In genomic region chr17:429589-429988, GRCh38 we compare ENCODE assay signal across 35 cellular contexts.
"Had no signal": no experiment of that assay in that cellular context is flagged by ENCODE, and none has a peak within 500 bp of the region (broad histone marks: within the 10 kb centered on the region; RNA-seq: fewer than 3 reads in every experiment).

No MANE protein-coding gene starts in this region.

- H3K4me3 ChIP-seq: MG63 had no signal

- H3K36me3 ChIP-seq: MG63 had no signal

- H3K27me3 ChIP-seq: MG63 had no signal

- DNase-seq: Karpas-422, Kasumi-1, MG63, MM.1S, MV-4-11, NCI-H1048, NCI-H1092, NCI-H1092 treated with DMSO at 0.1 percent for 48 hours, NCI-H1105, NCI-H1105 treated with DMSO at 0.1 percent for 48 hours, NCI-H1417, NCI-H1417 treated with DMSO at 0.1 percent for 48 hours, NCI-H1436, NCI-H1436 treated with DMSO at 0.1 percent for 48 hours, NCI-H146, NCI-H1694, NCI-H1694 treated with DMSO at 0.1 percent for 48 hours, NCI-H187, NCI-H187 treated with DMSO at 0.1 percent for 48 hours, NCI-H1930, NCI-H2029, NCI-H2029 treated with DMSO at 0.1 percent for 48 hours, NCI-H2081, NCI-H2081 treated with DMSO at 0.1 percent for 48 hours, NCI-H2107, NCI-H2171, NCI-H2171 treated with DMSO at 0.1 percent for 48 hours, NCI-H2227 treated with DMSO at 0.1 percent for 48 hours, NCI-H226, NCI-H345, NCI-H446, NCI-H446 treated with DMSO at 0.1 percent for 48 hours, NCI-H510A, NCI-H510A treated with DMSO at 0.1 percent for 48 hours, NCI-H524 had no signal
